In the genomic region with DNA sequence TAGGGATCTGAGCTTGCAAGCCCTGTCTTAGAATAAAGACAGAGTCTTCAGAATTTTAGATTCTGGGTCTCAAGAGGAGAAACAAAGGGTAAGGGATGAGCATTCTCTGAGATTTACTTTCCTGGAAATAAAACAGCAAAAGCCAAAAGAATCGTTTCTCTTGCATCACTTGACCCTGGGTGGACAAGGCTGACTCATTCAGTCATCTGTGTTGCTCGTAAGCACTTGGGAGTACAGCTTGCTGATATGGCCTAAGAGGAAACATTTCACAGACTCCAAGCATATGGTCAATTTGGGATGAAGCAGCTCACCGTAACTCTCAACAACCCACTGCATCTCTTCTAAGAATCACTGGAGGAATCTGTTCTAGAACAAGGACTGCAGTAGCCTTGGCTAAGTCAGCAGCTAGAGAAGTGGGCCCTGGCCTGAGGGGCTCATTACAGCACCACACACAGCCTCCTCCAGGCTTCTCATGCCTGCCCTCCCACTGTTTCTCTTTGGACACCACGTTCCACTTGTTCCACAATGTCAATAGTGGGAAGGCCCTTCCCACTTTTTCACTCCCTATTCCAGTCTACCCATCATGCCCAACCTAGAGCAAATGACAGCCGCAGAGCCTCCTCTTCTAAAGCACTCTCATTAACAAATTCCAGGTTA, we compare ENCODE assay signal across 10 cellular contexts.
DNase-seq lines count a peak whose midpoint lies in the region; TF ChIP-seq lines count a peak whose summit lies in the region.
"Had no signal": no experiment of that assay in that cellular context is flagged by ENCODE, and none has a peak within 500 bp of the region (broad histone marks: within the 10 kb centered on the region; RNA-seq: fewer than 3 reads in every experiment).

No MANE protein-coding gene starts in this region.

- no peak for TF ChIP-seq POLR2A in Peyer's patch (IDR thresholded peaks at IDR 0.05)

- H3K9me3 ChIP-seq in Peyer's patch (no peaks in the 10 kb centered on the region), fibroblast of lung (ENCODE audit: control insufficient read depth, insufficient read depth, low read depth, low read length) (no peaks in the 10 kb centered on the region), trophoblast cell (ENCODE audit: insufficient read depth, low read depth, low read length) (no peaks in the 10 kb centered on the region)

- peak overlapping the region; percentile 63 for H3K4me2 ChIP-seq in fibroblast of lung (ENCODE audit: extremely low read depth, insufficient read depth, low read length)
- no peak overlapping the region for H3K4me2 ChIP-seq in trophoblast cell (ENCODE audit: low read length)

- POLR2A ChIA-PET in BJ (lab: Charles Lee) = interaction anchor here (0.6 kb wide), 2 partner anchors 11 to 137 kb away, joined by 3 to 6 read pairs; no protein-coding TSS in a partner anchor

- H3K27me3 ChIP-seq in BJ (ENCODE audit: control insufficient read depth, insufficient read depth, low read length) (no peaks in the 10 kb centered on the region), Peyer's patch (no peaks in the 10 kb centered on the region), fibroblast of lung (ENCODE audit: control insufficient read depth, insufficient read depth, low read length) (no peaks in the 10 kb centered on the region), trophoblast cell (ENCODE audit: insufficient read depth, low read length) (no peaks in the 10 kb centered on the region)

- no peaks in the 10 kb centered on the region for H4K20me1 ChIP-seq in fibroblast of lung (ENCODE audit: control insufficient read depth, extremely low read depth, insufficient read depth, low read length)

- H2BK5ac ChIP-seq in trophoblast cell (ENCODE audit: low read depth, low read length, poor library complexity) = no peak overlapping the region

- no peaks in the 10 kb centered on the region for H3K36me3 Mint-ChIP-seq in mesothelial cell of epicardium

- no peak overlapping the region for H3K23ac ChIP-seq in trophoblast cell (ENCODE audit: low read length)

- H3K9me3 Mint-ChIP-seq in mesothelial cell of epicardium = no peaks in the 10 kb centered on the region

- H3K27me3 Mint-ChIP-seq in mesothelial cell of epicardium (ENCODE audit: low read depth) = peaks cover 1% of the 10 kb centered on the region

- no peaks in the 10 kb centered on the region for H3K79me1 ChIP-seq in trophoblast cell (ENCODE audit: low read length)

- H3K14ac ChIP-seq in trophoblast cell (ENCODE audit: low read length) = no peak overlapping the region

- H3K4me3 Mint-ChIP-seq in mesothelial cell of epicardium = no peak overlapping the region

- H3K9ac ChIP-seq in fibroblast of lung (ENCODE audit: insufficient read depth, low read length) (no peak overlapping the region), trophoblast cell (ENCODE audit: low read length) (no peak overlapping the region)

- no peak overlapping the region for H3K4ac ChIP-seq in trophoblast cell (ENCODE audit: low read depth, low read length)

- H3K27ac Mint-ChIP-seq in mesothelial cell of epicardium = no peak overlapping the region

- H2AFZ ChIP-seq in fibroblast of lung (ENCODE audit: low read length) = no peak overlapping the region
- H2AFZ ChIP-seq in trophoblast cell (ENCODE audit: insufficient read depth, low read length, poor library complexity) = no peak overlapping the region

- no peaks in the 10 kb centered on the region for H3K4me1 ChIP-seq in Peyer's patch
- peaks cover 16% of the 10 kb centered on the region for H3K4me1 ChIP-seq in fibroblast of lung (ENCODE audit: control insufficient read depth, extremely low read depth, insufficient read depth, low read length)
- H3K4me1 ChIP-seq in trophoblast cell (ENCODE audit: control insufficient read depth in 1 of 2, insufficient read depth in 2 of 2, low read length in 2 of 2) = no peaks in the 10 kb centered on the region

- no peak overlapping the region for H3K18ac ChIP-seq in trophoblast cell (ENCODE audit: low read length)

- no peak overlapping the region for H4K91ac ChIP-seq in trophoblast cell (ENCODE audit: low read depth, low read length)

- H2BK120ac ChIP-seq in trophoblast cell (ENCODE audit: insufficient read depth, low read length, poor library complexity) = no peak overlapping the region

- WGBS in trophoblast cell (ENCODE audit: extremely low coverage, insufficient coverage, insufficient read length) = no CpG with 5 or more reads among the region's 5 CpGs

- H2BK12ac ChIP-seq in trophoblast cell (ENCODE audit: low read length) = no peak overlapping the region

- no peak overlapping the region for H3K4me3 ChIP-seq in BJ (ENCODE audit: low read depth, low read length)
- no peak overlapping the region for H3K4me3 ChIP-seq in Peyer's patch
- H3K4me3 ChIP-seq in fibroblast of lung (replicated peaks in 1 of 4; ENCODE audit: control extremely low read depth in 1 of 4, insufficient read depth in 1 of 4, low read depth in 3 of 4, low read length in 4 of 4) = no peak overlapping the region
- H3K4me3 ChIP-seq in trophoblast cell (ENCODE audit: low read depth, low read length) = no peak overlapping the region

- H2AK5ac ChIP-seq in trophoblast cell (ENCODE audit: low read length) = no peak overlapping the region

- H3K4me1 Mint-ChIP-seq in mesothelial cell of epicardium = peaks cover 4% of the 10 kb centered on the region

- H3K36me3 ChIP-seq in BJ (ENCODE audit: control insufficient read depth, insufficient read depth, low read length) (peaks cover 5% of the 10 kb centered on the region), Peyer's patch (no peaks in the 10 kb centered on the region), fibroblast of lung (ENCODE audit: control insufficient read depth, insufficient read depth, low read length) (peaks cover 2% of the 10 kb centered on the region), trophoblast cell (ENCODE audit: control insufficient read depth in 1 of 2, insufficient read depth in 2 of 2, low read length in 2 of 2) (no peaks in the 10 kb centered on the region)

- no peak overlapping the region for H4K12ac ChIP-seq in trophoblast cell (ENCODE audit: low read depth, low read length)

- no peaks in the 10 kb centered on the region for H3K79me2 ChIP-seq in fibroblast of lung (ENCODE audit: control insufficient read depth, insufficient read depth, low read length)
- no peaks in the 10 kb centered on the region for H3K79me2 ChIP-seq in trophoblast cell (ENCODE audit: control insufficient read depth, insufficient read depth, low read length, poor library complexity)

- H4K8ac ChIP-seq in trophoblast cell (ENCODE audit: low read depth, low read length) = no peak overlapping the region

- CTCF ChIA-PET in BJ (lab: Yijun Ruan, JAX) = interaction anchor here (0.8 to 1.0 kb wide), 3 partner anchors 9 to 137 kb away, joined by 3 read pairs; no protein-coding TSS in a partner anchor

- peak; percentile 84 for DNase-seq in BJ (ENCODE audit: low read depth)
- DNase-seq in Peyer's patch = no peak
- DNase-seq in fibroblast of lung (ENCODE audit: low read depth in 2 of 2) = peak; percentile 95 to 98
- peak; percentile 9 to 29 for DNase-seq in trophoblast cell
- no peak for DNase-seq in mesothelial cell of epicardium (ENCODE audit: low spot score in 2 of 2, unreplicated experiment in 2 of 2)
- DNase-seq in NCI-H345 treated with DMSO at 0.1 percent for 48 hours (lab: John Stamatoyannopoulos, UW; ENCODE audit: unreplicated experiment) = no peak
- DNase-seq in NCI-H187 (lab: John Stamatoyannopoulos, UW) = no peak
- no peak for DNase-seq in cerebellar nuclear complex (lab: John Stamatoyannopoulos, UW)
- DNase-seq: Calu3, kidney had no signal

- H3K27ac ChIP-seq in Peyer's patch = peak overlapping the region; percentile 44 to 61 (median 46)
- H3K27ac ChIP-seq in fibroblast of lung (ENCODE audit: insufficient read depth, low read length) = peak overlapping the region; percentile 52
- H3K27ac ChIP-seq in trophoblast cell (ENCODE audit: low read depth, low read length) = no peak overlapping the region

- TF ChIP-seq CTCF in BJ (IDR thresholded peaks at IDR 0.05; ENCODE audit: insufficient read depth, low read depth, low read length) (no peak), Peyer's patch (IDR thresholded peaks at IDR 0.05) (no peak), fibroblast of lung (conservative IDR thresholded peaks at IDR 0.05 in 1 of 2, IDR thresholded peaks at IDR 0.05 in 1 of 2; ENCODE audit: low read depth in 1 of 2, low read length in 2 of 2) (no peak), mesothelial cell of epicardium (IDR thresholded peaks at IDR 0.05; ENCODE audit: unreplicated experiment) (no peak)

Comparison
In these comparisons a context has a peak if more than half of its experiments do, and no peak if none do; other contexts are left out.
1. DNase-seq: peak in BJ (single experiment), fibroblast of lung (2 of 2) and trophoblast cell (2 of 2); none in Peyer's patch (0 of 3), mesothelial cell of epicardium (0 of 2), NCI-H345 treated with DMSO at 0.1 percent for 48 hours (single experiment), NCI-H187 (0 of 2) and cerebellar nuclear complex (0 of 2).